ENCODE assay signal across 1 cellular context in the genomic region with DNA sequence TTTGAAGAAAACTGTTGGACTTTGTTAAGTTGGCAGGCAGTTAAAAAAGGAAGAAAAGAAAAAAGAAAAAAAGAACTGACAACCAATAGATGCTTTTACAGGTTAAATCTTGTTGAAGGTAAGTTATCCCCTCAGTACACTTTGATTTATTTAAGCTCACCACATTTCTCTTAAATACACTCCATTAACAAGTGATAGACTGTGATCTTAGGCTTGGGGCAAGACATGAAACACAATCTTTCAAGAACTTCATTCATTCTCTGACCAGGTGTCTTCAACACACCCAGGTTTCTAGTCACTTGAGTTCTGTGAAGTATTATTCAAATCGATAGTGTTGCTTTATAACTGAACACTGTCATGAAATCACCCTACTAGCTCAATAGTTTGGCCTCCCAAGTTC.
TF ChIP-seq lines count a peak whose summit lies in the region.

No MANE protein-coding gene starts in this region.

TF ChIP-seq in H1, 55 proteins besides CTCF, POLR2A, EP300 and RAD21 (continued from another document):
- TF ChIP-seq, protein P1, sequence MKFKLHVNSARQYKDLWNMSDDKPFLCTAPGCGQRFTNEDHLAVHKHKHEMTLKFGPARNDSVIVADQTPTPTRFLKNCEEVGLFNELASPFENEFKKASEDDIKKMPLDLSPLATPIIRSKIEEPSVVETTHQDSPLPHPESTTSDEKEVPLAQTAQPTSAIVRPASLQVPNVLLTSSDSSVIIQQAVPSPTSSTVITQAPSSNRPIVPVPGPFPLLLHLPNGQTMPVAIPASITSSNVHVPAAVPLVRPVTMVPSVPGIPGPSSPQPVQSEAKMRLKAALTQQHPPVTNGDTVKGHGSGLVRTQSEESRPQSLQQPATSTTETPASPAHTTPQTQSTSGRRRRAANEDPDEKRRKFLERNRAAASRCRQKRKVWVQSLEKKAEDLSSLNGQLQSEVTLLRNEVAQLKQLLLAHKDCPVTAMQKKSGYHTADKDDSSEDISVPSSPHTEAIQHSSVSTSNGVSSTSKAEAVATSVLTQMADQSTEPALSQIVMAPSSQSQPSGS (IDR thresholded peaks at IDR 0.05; ENCODE audit: low read length) = no peak
- TF ChIP-seq CEBPB (IDR thresholded peaks at IDR 0.05; ENCODE audit: low read depth, low read length) (no peak), RNF2 (IDR thresholded peaks at IDR 0.05; ENCODE audit: borderline replicate concordance, low read depth, low read length, missing control alignments, poor library complexity, severe bottlenecking) (no peak), KDM5A (IDR thresholded peaks at IDR 0.05; ENCODE audit: low read length) (no peak)
TF ChIP-seq in H1: peak in this region for 0.
